ENCODE assay signal across 9 cellular contexts in genomic region chr17:45312477-45313418, GRCh38. TPM values are rescaled to one million over a fixed set of nuclear protein-coding genes. Genes with fewer than 3 reads are reported as not detected.
DNase-seq lines count a peak whose midpoint lies in the region; ATAC-seq, FAIRE-seq and TF ChIP-seq lines count a peak whose summit lies in the region.
"Had no signal": no experiment of that assay in that cellular context is flagged by ENCODE, and none has a peak within 500 bp of the region (broad histone marks: within the 10 kb centered on the region; RNA-seq: fewer than 3 reads in every experiment).

No MANE protein-coding gene starts in this region.

- H3K4me2 ChIP-seq in GM12878 (ENCODE audit: control insufficient read depth, insufficient read depth), result peak overlapping the region; percentile 80

- H3K27ac ChIP-seq in GM12878 (ENCODE audit: control insufficient read depth, insufficient read depth) (peak overlapping the region; percentile 91), muscle layer of colon (ENCODE audit: low read depth, low read length) (peak overlapping the region; percentile 99)

- H3K4me3 ChIP-seq in AG10803 (ENCODE audit: low read length), result peak overlapping the region; percentile 40; the same call in 1 of the 2 replicates
- H3K4me3 ChIP-seq in Jurkat, Clone E6-1 (ENCODE audit: low read length), result 0 out of 2 replicates have a peak overlapping the region, but pooled peaks have one; percentile 5
- peak overlapping the region; percentile 57 for H3K4me3 ChIP-seq in GM12878
- H3K4me3 ChIP-seq in muscle layer of colon (ENCODE audit: low read depth in 1 of 2, low read length in 2 of 2), result peak overlapping the region; percentile 33 to 49

- TSS peak; percentile 61 for BruUV-seq in GM12878 (replicated peaks; lab: Mats Ljungman, UMichigan)

- SMC1A ChIA-PET in GM12878 (lab: Charles Lee; ENCODE audit: uncharacterized antibody, unreplicated experiment), result interaction anchor here (0.7 to 17.3 kb wide), 27 partner anchors 8 to 164 kb away, joined by 3 to 171 read pairs (median 6); partner anchors contain the start of gene HEXIM1

- no peak; the same call in 2 of the 3 replicates for ATAC-seq in GM12878
- ATAC-seq in GM18861 (IDR thresholded peaks at IDR 0.05; ENCODE audit: unreplicated experiment), result no peak

- 8% methylated on average over 8 of the region's 8 CpGs for WGBS in GM12878 (ENCODE audit: insufficient coverage, insufficient replicate concordance, low lambda C conversion rate, missing lambda C conversion rate)

- in situ Hi-C loops in GM12878 (cut with MboI), result no loop called here

- no peaks in the 10 kb centered on the region for H3K9me3 ChIP-seq in GM12878 (replicated peaks; ENCODE audit: control insufficient read depth, insufficient read depth, low read length)
- H3K9me3 ChIP-seq in muscle layer of colon (ENCODE audit: low read length), result no peaks in the 10 kb centered on the region

- H3K79me2 ChIP-seq in GM12878 (ENCODE audit: control insufficient read depth, insufficient read depth, low read length), result peaks cover 89% of the 10 kb centered on the region

- CTCF ChIA-PET in GM12878 (lab: Yijun Ruan, JAX), result interaction anchor here (0.7 to 13.2 kb wide), 28 partner anchors 12 to 177 kb away, joined by 3 to 194 read pairs (median 6); partner anchors contain the start of genes ACBD4, FMNL1 and HEXIM1

- TF ChIP-seq POLR2A in GM12878 (IDR thresholded peaks at IDR 0.05; ENCODE audit: low read depth, low read length), result 0 out of 2 replicates have a peak, but pooled peaks have one; percentile 1

- intact Hi-C loops in GM12878 (cut with micrococcal nuclease; ENCODE audit: unreplicated experiment), result no loop called here

- H3K9ac ChIP-seq in GM12878 (ENCODE audit: control insufficient read depth, insufficient read depth, low read length) (peak overlapping the region; percentile 95), muscle layer of colon (ENCODE audit: low read length) (peak overlapping the region; percentile 63)

- DNase-seq in AG10803 (ENCODE audit: low read depth) (no peak), GM12878 (ENCODE audit: low read depth, low spot score) (no peak), NCI-H2107 (lab: John Stamatoyannopoulos, UW) (no peak), middle frontal gyrus (ENCODE audit: extremely low spot score, low spot score) (no peak)
- DNase-seq in Jurkat, Clone E6-1 (ENCODE audit: low read depth, low spot score), result no peak
- DNase-seq in activated CD4-positive, CD25-positive, alpha-beta regulatory T cell (lab: John Stamatoyannopoulos, UW), result no peak
- DNase-seq: activated gamma-delta T cell had no signal

- TF ChIP-seq RAD21 in GM12878 (IDR thresholded peaks at IDR 0.05; ENCODE audit: insufficient read depth, low read depth, low read length), result no peak

- RAD21 ChIA-PET in GM12878 (lab: Charles Lee; ENCODE audit: unreplicated experiment), result interaction anchor here (0.6 to 9.6 kb wide), 27 partner anchors 10 to 100 kb away, joined by 3 to 216 read pairs (median 6); no protein-coding TSS in a partner anchor

- H2AFZ ChIP-seq in GM12878 (ENCODE audit: control insufficient read depth, low read depth, low read length), result no peak overlapping the region

- H4K20me1 ChIP-seq in GM12878 (ENCODE audit: control insufficient read depth, insufficient read depth), result no peaks in the 10 kb centered on the region

- TF ChIP-seq EP300 in GM12878 (IDR thresholded peaks at IDR 0.05; ENCODE audit: borderline replicate concordance in 1 of 2, control insufficient read depth in 1 of 2, low read depth in 2 of 2, low read length in 2 of 2), result no peak; a peak in 1 of 4 replicates

- no peaks in the 10 kb centered on the region for H3K27me3 ChIP-seq in GM12878 (replicated peaks in 1 of 2; ENCODE audit: control insufficient read depth in 2 of 2, insufficient read depth in 2 of 2, low read length in 1 of 2)
- no peaks in the 10 kb centered on the region for H3K27me3 ChIP-seq in muscle layer of colon (ENCODE audit: control insufficient read depth in 1 of 2, insufficient read depth in 2 of 2, low read length in 2 of 2)

- TF ChIP-seq CTCF in AG10803 (conservative IDR thresholded peaks at IDR 0.05; ENCODE audit: low read length) (no peak), GM12878 (IDR thresholded peaks at IDR 0.05 in 2 of 3, conservative IDR thresholded peaks at IDR 0.05 in 1 of 3; ENCODE audit: control insufficient read depth in 2 of 3, extremely low read depth in 1 of 3, insufficient read depth in 1 of 3, low read depth in 3 of 3, low read length in 3 of 3) (no peak)

- H3K36me3 ChIP-seq in GM12878 (ENCODE audit: control insufficient read depth in 2 of 2, insufficient read depth in 2 of 2, low read length in 1 of 2) (peaks cover 4 to 14% of the 10 kb centered on the region in 2 experiments), muscle layer of colon (ENCODE audit: insufficient read depth, low read length) (no peaks in the 10 kb centered on the region)

- H3K4me1 ChIP-seq in GM12878 (ENCODE audit: control insufficient read depth, insufficient read depth, low read length) (peaks cover 53% of the 10 kb centered on the region), muscle layer of colon (ENCODE audit: insufficient read depth, low read length) (peaks cover 78% of the 10 kb centered on the region)

- POLR2A ChIA-PET in GM12878 (lab: Charles Lee), result interaction anchor here (0.9 to 11.6 kb wide), 19 partner anchors 10 to 177 kb away, joined by 3 to 203 read pairs (median 4); partner anchors contain the start of genes ACBD4, FMNL1 and HEXIM2

- no peak for FAIRE-seq in GM12878 (lab: Jason Lieb, UNC)

TF ChIP-seq in GM12878, 131 proteins besides CTCF, POLR2A, EP300 and RAD21 (continues in another document):
- TF ChIP-seq ATF7 (IDR thresholded peaks at IDR 0.05; ENCODE audit: low read depth) (peak; percentile 9; the same call in 1 of the 2 replicates), LARP7 (IDR thresholded peaks at IDR 0.05) (peak; percentile 27; the same call in 1 of the 2 replicates), ZNF24 (IDR thresholded peaks at IDR 0.05) (0 out of 2 replicates have a peak, but pooled peaks have one; percentile 52), IKZF1 (conservative IDR thresholded peaks at IDR 0.05) (0 out of 2 replicates have a peak, but pooled peaks have one; percentile 19), CHD1 (IDR thresholded peaks at IDR 0.05; ENCODE audit: low read depth, low read length) (no peak), BHLHE40 (IDR thresholded peaks at IDR 0.05; ENCODE audit: borderline replicate concordance in 1 of 2, low read depth in 2 of 2, low read length in 1 of 2) (peak in 1 of 2 experiments; percentile 53; a peak in 1 of 4 replicates), SMAD5 (IDR thresholded peaks at IDR 0.05; ENCODE audit: low read depth) (no peak), SMARCA5 (IDR thresholded peaks at IDR 0.05) (peak; percentile 51), USF2 (IDR thresholded peaks at IDR 0.05; ENCODE audit: borderline replicate concordance, low read depth, low read length) (peak; percentile 29; the same call in 1 of the 2 replicates)

RNA-seq across cellular contexts. Expression of gene MAP3K14, which starts 4.1 kb away (rescaled TPM):
- polyA plus RNA-seq in Jurkat, Clone E6-1 (2012; ENCODE audit: insufficient read depth, insufficient read length), result 6.7 TPM
- 26.9 and 29.0 TPM in 2 replicates for total RNA-seq in GM12878 (2013; cell fraction: nucleolus; rRNA removed)
- total RNA-seq in GM12878 (2014; rRNA removed) (18.0 and 21.2 TPM in 2 replicates), GM12878 (2014; rRNA removed; fragmentation: Illumina TruSeq; extraction: Trizol) (7.5 and 9.3 TPM in 2 replicates), GM12878 (2021) (33.3 and 35.9 TPM in 2 replicates)
- 7.5 TPM for polyA plus RNA-seq in GM12878 (2011; ENCODE audit: low read depth)
- polyA plus RNA-seq in GM12878 (2011; rRNA removed) (4.8 and 12.4 TPM in 2 replicates), GM12878 (2014; fragmentation: Illumina TruSeq; extraction: Trizol) (6.7 and 18.2 TPM in 2 replicates), GM12878 (2014; fragmentation: Nextera tagmentation; extraction: Ambion mirVana) (1 to 10 TPM; 2.1 to 4.5 TPM), GM12878 (2014; rRNA removed) (23.9 and 24.4 TPM in 2 replicates), GM12878 (2016; fragmentation: Nextera tagmentation; extraction: Ambion mirVana) (10 to 100 TPM; 23.2 to 25.1 TPM)
- 16.6 and 19.6 TPM in 2 replicates for polyA plus RNA-seq in GM12878 (2011; cell fraction: cytosol; rRNA removed)
- 24.6 and 35.3 TPM in 2 replicates for polyA plus RNA-seq in GM12878 (2011; cell fraction: nucleus; rRNA removed)
- 17.1 and 17.4 TPM in 2 replicates for polyA plus RNA-seq in GM12878 (2012)
- polyA minus RNA-seq in GM12878 (2011; rRNA and poly(A)+ RNA removed), result 9.2 and 17.2 TPM in 2 replicates
- polyA minus RNA-seq in GM12878 (2011; cell fraction: cytosol; rRNA and poly(A)+ RNA removed), result 6.3 and 8.7 TPM in 2 replicates
- 5.9 and 10.3 TPM in 2 replicates for polyA minus RNA-seq in GM12878 (2011; cell fraction: nucleus; rRNA and poly(A)+ RNA removed)

RNA-seq across cellular contexts. Expression of gene SPATA32, which starts 50.9 kb away (rescaled TPM):
- not detected for polyA plus RNA-seq in Jurkat, Clone E6-1 (2012; ENCODE audit: insufficient read depth, insufficient read length)
- total RNA-seq in GM12878 (2013; cell fraction: nucleolus; rRNA removed), result 0.24 TPM in 1 of 2 replicates, not detected in the other
- total RNA-seq in GM12878 (2014; rRNA removed) (0.11 TPM in 1 of 2 replicates, not detected in the other), GM12878 (2014; rRNA removed; fragmentation: Illumina TruSeq; extraction: Trizol) (not detected in 2 replicates), GM12878 (2021) (0.13 and 0.21 TPM in 2 replicates)
- 0.24 TPM for polyA plus RNA-seq in GM12878 (2011; ENCODE audit: low read depth)
- polyA plus RNA-seq in GM12878 (2011; rRNA removed) (0.03 TPM in 1 of 2 replicates, not detected in the other), GM12878 (2014; fragmentation: Illumina TruSeq; extraction: Trizol) (not detected in 2 replicates), GM12878 (2014; fragmentation: Nextera tagmentation; extraction: Ambion mirVana) (under 1 TPM; 0.11 to 0.13 TPM), GM12878 (2014; rRNA removed) (0.06 TPM in 1 of 2 replicates, not detected in the other), GM12878 (2016; fragmentation: Nextera tagmentation; extraction: Ambion mirVana) (under 1 TPM in 1 of 2 experiments, not detected in 1; 0.35 TPM)
- polyA plus RNA-seq in GM12878 (2011; cell fraction: cytosol; rRNA removed), result not detected in 2 replicates
- 0.06 and 0.10 TPM in 2 replicates for polyA plus RNA-seq in GM12878 (2011; cell fraction: nucleus; rRNA removed)
- polyA plus RNA-seq in GM12878 (2012), result 0.29 and 0.32 TPM in 2 replicates
- not detected in 2 replicates for polyA minus RNA-seq in GM12878 (2011; rRNA and poly(A)+ RNA removed)
- not detected in 2 replicates for polyA minus RNA-seq in GM12878 (2011; cell fraction: cytosol; rRNA and poly(A)+ RNA removed)
- polyA minus RNA-seq in GM12878 (2011; cell fraction: nucleus; rRNA and poly(A)+ RNA removed), result not detected in 2 replicates

Comparison
In these comparisons a context has a peak if more than half of its experiments do, and no peak if none do; other contexts are left out.
1. H3K4me3 ChIP-seq: peak in every context shown above with its lines; median percentile 57 in GM12878; 41 in muscle layer of colon; 40 in AG10803; 5 in Jurkat, Clone E6-1.